ENCODE assay signal across 12 cellular contexts in genomic region chr7:13908667-13909382, GRCh38.
DNase-seq lines count a peak whose midpoint lies in the region; ATAC-seq and TF ChIP-seq lines count a peak whose summit lies in the region.
"Had no signal": no experiment of that assay in that cellular context is flagged by ENCODE, and none has a peak within 500 bp of the region (broad histone marks: within the 10 kb centered on the region; RNA-seq: fewer than 3 reads in every experiment).

No MANE protein-coding gene starts in this region.

- no peak overlapping the region for H3K27ac Mint-ChIP-seq in CD4-positive, alpha-beta T cell
- H3K27ac Mint-ChIP-seq: activated naive CD4-positive, alpha-beta T cell treated with anti-CD3 and anti-CD28 coated beads for 36 hours had no signal

- DNase-seq in CD4-positive, alpha-beta T cell = peak in 1 of 10 experiments; percentile 2
- DNase-seq in Jurkat, Clone E6-1 (ENCODE audit: low read depth, low spot score) = peak; percentile 84
- DNase-seq in NOMO-1 treated with dmso at 0.1 percent for 144 hours (lab: John Stamatoyannopoulos, UW; ENCODE audit: unreplicated experiment) = peak; percentile 34
- peak; percentile 66 for DNase-seq in choroid plexus epithelial cell (ENCODE audit: low read depth)
- DNase-seq in RPMI8226 = no peak
- DNase-seq in NCI-H226 = no peak
- DNase-seq in GM03348 (ENCODE audit: low spot score) = no peak
- DNase-seq: activated naive CD4-positive, alpha-beta T cell treated with anti-CD3 and anti-CD28 coated beads for 36 hours; H9; mammary epithelial cell; sigmoid colon had no signal

- H3K27me3 Mint-ChIP-seq in CD4-positive, alpha-beta T cell = no peaks in the 10 kb centered on the region

- TF ChIP-seq CTCF in CD4-positive, alpha-beta T cell (IDR thresholded peaks at IDR 0.05) = no peak
- no peak for TF ChIP-seq CTCF in choroid plexus epithelial cell (conservative IDR thresholded peaks at IDR 0.05; ENCODE audit: low read depth, low read length)

- POLR2A ChIA-PET in CD4-positive, alpha-beta T cell (lab: Charles Lee) = no interaction called here

- H3K4me3 ChIP-seq in Jurkat, Clone E6-1 (ENCODE audit: low read length) = no peak overlapping the region
- no peak overlapping the region for H3K4me3 ChIP-seq in choroid plexus epithelial cell (ENCODE audit: low read depth, low read length)
- H3K4me3 ChIP-seq: sigmoid colon had no signal

- no peak overlapping the region for H3K4me3 Mint-ChIP-seq in CD4-positive, alpha-beta T cell
- H3K4me3 Mint-ChIP-seq: activated naive CD4-positive, alpha-beta T cell treated with anti-CD3 and anti-CD28 coated beads for 36 hours; H9 had no signal

- H3K27me3 ChIP-seq in CD4-positive, alpha-beta T cell (ENCODE audit: control insufficient read depth, insufficient read depth, low read length) = no peaks in the 10 kb centered on the region
- H3K27me3 ChIP-seq: sigmoid colon had no signal

- no peak overlapping the region for H3K27ac ChIP-seq in CD4-positive, alpha-beta T cell (ENCODE audit: low read depth, low read length)
- H3K27ac ChIP-seq: sigmoid colon had no signal

- no peaks in the 10 kb centered on the region for H3K9me3 ChIP-seq in CD4-positive, alpha-beta T cell (ENCODE audit: control insufficient read depth, low read length)
- H3K9me3 ChIP-seq: sigmoid colon had no signal

- intact Hi-C loops in CD4-positive, alpha-beta T cell (cut with DNase I, micrococcal nuclease) = no loop called here

- peak; percentile 48 for ATAC-seq in CD4-positive, alpha-beta T cell (ENCODE audit: poor library complexity)
- no peak for ATAC-seq in GM19455 (IDR thresholded peaks at IDR 0.05; ENCODE audit: unreplicated experiment)

- peaks cover 2% of the 10 kb centered on the region for H3K9me3 Mint-ChIP-seq in CD4-positive, alpha-beta T cell
- H3K9me3 Mint-ChIP-seq: activated naive CD4-positive, alpha-beta T cell treated with anti-CD3 and anti-CD28 coated beads for 36 hours; H9 had no signal

- no peaks in the 10 kb centered on the region for H3K36me3 Mint-ChIP-seq in CD4-positive, alpha-beta T cell (ENCODE audit: low read depth)

- H3K4me1 Mint-ChIP-seq in CD4-positive, alpha-beta T cell (ENCODE audit: low read depth) = peaks cover 33% of the 10 kb centered on the region

- CTCF ChIA-PET in CD4-positive, alpha-beta T cell (lab: Charles Lee) = interaction anchor here (1.0 kb wide), 1 partner anchor 59 kb away, joined by 3 read pairs; no protein-coding TSS in a partner anchor

Comparison
In these comparisons a context has a peak if more than half of its experiments do, and no peak if none do; other contexts are left out.
1. DNase-seq: peak in Jurkat, Clone E6-1 (single experiment), NOMO-1 treated with dmso at 0.1 percent for 144 hours (single experiment) and choroid plexus epithelial cell (single experiment); none in RPMI8226 (single experiment), NCI-H226 (single experiment) and GM03348 (single experiment).